ENCODE assay signal across 24 cellular contexts in the genomic region with DNA sequence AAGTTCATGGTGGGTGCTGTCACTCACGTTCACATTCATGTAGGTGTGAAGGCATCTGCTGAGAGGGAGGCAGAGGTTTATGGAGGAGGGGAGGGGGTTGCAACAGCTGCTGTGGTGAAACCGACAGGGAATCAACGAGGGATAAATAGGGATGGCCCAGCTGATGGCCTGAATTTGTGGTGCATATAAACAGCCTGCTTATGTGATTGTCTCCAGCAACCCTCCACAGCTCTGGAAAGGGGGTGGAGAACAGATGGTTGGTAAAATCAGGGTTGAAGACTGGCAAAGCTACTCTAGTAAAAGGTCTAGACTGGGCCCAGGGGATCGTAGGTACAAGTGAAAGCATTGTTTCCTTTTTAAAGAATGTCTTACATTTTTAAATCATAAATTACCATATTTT. TPM values are rescaled to one million over a fixed set of nuclear protein-coding genes. Genes with fewer than 3 reads are reported as not detected.
A peak's percentile ranks its signal among the peaks of the same experiment; 100 is the strongest.
DNase-seq lines count a peak whose midpoint lies in the region; TF ChIP-seq lines count a peak whose summit lies in the region.
"Had no signal": no experiment of that assay in that cellular context is flagged by ENCODE, and none has a peak within 500 bp of the region (broad histone marks: within the 10 kb centered on the region; RNA-seq: fewer than 3 reads in every experiment).

No MANE protein-coding gene starts in this region.

- no peaks in the 10 kb centered on the region for H3K9me3 ChIP-seq in esophagus muscularis mucosa
- H3K9me3 ChIP-seq: ascending aorta had no signal

- H3K27ac Mint-ChIP-seq in progenitor cell of endocrine pancreas = peak overlapping the region; percentile 28
- H3K27ac Mint-ChIP-seq: activated CD8-positive, alpha-beta T cell treated with anti-CD3 and anti-CD28 coated beads, Interleukin-2, amount 10 ng/mL, durations not matched to agents 7 days and 5 days; activated naive CD8-positive, alpha-beta T cell; HFFc6; IgD-negative memory B cell; naive B cell had no signal

- peaks cover 6% of the 10 kb centered on the region for H3K9me3 Mint-ChIP-seq in progenitor cell of endocrine pancreas (ENCODE audit: low read depth)

- peaks cover 0 to 1% (median under 1%) of the 10 kb centered on the region in 4 donors for H3K4me1 ChIP-seq in esophagus muscularis mucosa
- H3K4me1 ChIP-seq: ascending aorta had no signal

- H3K4me3 ChIP-seq in dorsolateral prefrontal cortex (no peak overlapping the region), esophagus muscularis mucosa (no peak overlapping the region)
- H3K4me3 ChIP-seq: ascending aorta had no signal

- no peak overlapping the region for H3K4me3 Mint-ChIP-seq in progenitor cell of endocrine pancreas (ENCODE audit: low read depth)
- H3K4me3 Mint-ChIP-seq: activated CD8-positive, alpha-beta T cell treated with anti-CD3 and anti-CD28 coated beads, Interleukin-2, amount 10 ng/mL, durations not matched to agents 7 days and 5 days; activated naive CD8-positive, alpha-beta T cell; HFFc6; IgD-negative memory B cell; naive B cell had no signal

- intact Hi-C loops in dorsolateral prefrontal cortex (cut with DNase I) = loop anchor here in 1 of 2 donors (5.0 kb wide), 1 partner anchor 81 kb away; no protein-coding TSS in a partner anchor
- intact Hi-C loops in esophagus muscularis mucosa (cut with DNase I) = no loop called here

- H3K27ac ChIP-seq in dorsolateral prefrontal cortex = peak overlapping the region in 55 of 59 donors; percentile 28 to 84 (median 69)
- H3K27ac ChIP-seq in esophagus muscularis mucosa (replicated peaks in 1 of 4) = no peak overlapping the region
- H3K27ac ChIP-seq: ascending aorta, RWPE1 had no signal

- H3K4me1 Mint-ChIP-seq in progenitor cell of endocrine pancreas (ENCODE audit: low read depth) = no peaks in the 10 kb centered on the region

- H3K36me3 ChIP-seq in esophagus muscularis mucosa = no peaks in the 10 kb centered on the region
- H3K36me3 ChIP-seq: ascending aorta had no signal

- 63% methylated on average over 4 of the region's 4 CpGs for WGBS in esophagus muscularis mucosa

- H3K27me3 Mint-ChIP-seq in progenitor cell of endocrine pancreas = no peaks in the 10 kb centered on the region
- H3K27me3 Mint-ChIP-seq: IgD-negative memory B cell, naive B cell had no signal

- peaks cover 17% of the 10 kb centered on the region for H3K36me3 Mint-ChIP-seq in progenitor cell of endocrine pancreas (ENCODE audit: insufficient read depth)

- no peaks in the 10 kb centered on the region for H3K27me3 ChIP-seq in dorsolateral prefrontal cortex
- H3K27me3 ChIP-seq in esophagus muscularis mucosa = no peaks in the 10 kb centered on the region
- H3K27me3 ChIP-seq: ascending aorta had no signal

- TF ChIP-seq CTCF in dorsolateral prefrontal cortex (IDR thresholded peaks at IDR 0.05 in 54 of 56, conservative IDR thresholded peaks at IDR 0.05 in 2 of 56; ENCODE audit: low read depth in 1 of 56, partially characterized antibody in 56 of 56) (no peak), progenitor cell of endocrine pancreas (IDR thresholded peaks at IDR 0.05; ENCODE audit: unreplicated experiment) (no peak), esophagus muscularis mucosa (IDR thresholded peaks at IDR 0.05) (no peak)

- TF ChIP-seq EP300 in esophagus muscularis mucosa (IDR thresholded peaks at IDR 0.05) = no peak

- DNase-seq in DMS 273 treated with DMSO at 0.1 percent for 48 hours (lab: John Stamatoyannopoulos, UW) (peak; percentile 91), NCI-H69 (lab: John Stamatoyannopoulos, UW) (peak; percentile 56), dorsolateral prefrontal cortex (peak in 1 of 10 donors; percentile 56), progenitor cell of endocrine pancreas (ENCODE audit: low spot score, unreplicated experiment) (no peak), HPDE6-E6E7 (ENCODE audit: extremely low spot score) (no peak), esophagus muscularis mucosa (ENCODE audit: extremely low spot score) (no peak), HUDEP-2 (lab: John Stamatoyannopoulos, UW; ENCODE audit: unreplicated experiment in 76 of 76) (no peak)
- DNase-seq in stimulated activated naive CD4-positive, alpha-beta T cell treated with Interleukin-2 at 50 U/mL for 16 hours (lab: John Stamatoyannopoulos, UW) = no peak
- DNase-seq: ACHN; activated CD4-positive, CD25-positive, alpha-beta regulatory T cell treated with anti-CD3 and anti-CD28 coated beads, Interleukin-2, amount 50 U/mL, for 72 hours; activated CD8-positive, alpha-beta T cell treated with anti-CD3 and anti-CD28 coated beads, Interleukin-2, amount 10 ng/mL, durations not matched to agents 7 days and 5 days; COR-L47; DND-41; HFFc6; left ventricle myocardium superior; naive B cell; NCI-H1105; NCI-H2029; NCI-H345; occipital lobe had no signal

- TF ChIP-seq POLR2A in esophagus muscularis mucosa (IDR thresholded peaks at IDR 0.05; ENCODE audit: low read depth) = no peak

RNA-seq across cellular contexts. Expression of a gene that starts 53.7 kb away (rescaled TPM):
- 10 to 100 TPM; 13.2 to 40.2 (median 23.3) TPM for total RNA-seq in dorsolateral prefrontal cortex
- 31.5 and 33.2 TPM in 2 replicates for total RNA-seq in progenitor cell of endocrine pancreas
- 10 to 100 TPM in 1 of 4 donors, 1 to 10 TPM in 3; 7.4 to 10.4 (median 8.6) TPM for total RNA-seq in esophagus muscularis mucosa
- total RNA-seq: ascending aorta had no signal

RNA-seq across cellular contexts. Expression of a gene that starts 53.8 kb away (rescaled TPM):
- total RNA-seq in dorsolateral prefrontal cortex = 10 to 100 TPM; 13.0 to 94.8 (median 30.2) TPM
- 56.0 and 58.1 TPM in 2 replicates for total RNA-seq in progenitor cell of endocrine pancreas
- total RNA-seq in esophagus muscularis mucosa = 1 to 10 TPM; 7.3 to 9.9 (median 9.1) TPM

Comparison
In these comparisons a context has a peak if more than half of its experiments do, and no peak if none do; other contexts are left out.
1. DNase-seq: peak in DMS 273 treated with DMSO at 0.1 percent for 48 hours (single experiment) and NCI-H69 (single experiment); none in progenitor cell of endocrine pancreas (single experiment), HPDE6-E6E7 (single experiment), esophagus muscularis mucosa (single experiment), HUDEP-2 (0 of 76) and stimulated activated naive CD4-positive, alpha-beta T cell treated with Interleukin-2 at 50 U/mL for 16 hours (single experiment).
2. H3K27ac ChIP-seq: peak in dorsolateral prefrontal cortex (55 of 59); none in esophagus muscularis mucosa (0 of 4).